In the genomic region with DNA sequence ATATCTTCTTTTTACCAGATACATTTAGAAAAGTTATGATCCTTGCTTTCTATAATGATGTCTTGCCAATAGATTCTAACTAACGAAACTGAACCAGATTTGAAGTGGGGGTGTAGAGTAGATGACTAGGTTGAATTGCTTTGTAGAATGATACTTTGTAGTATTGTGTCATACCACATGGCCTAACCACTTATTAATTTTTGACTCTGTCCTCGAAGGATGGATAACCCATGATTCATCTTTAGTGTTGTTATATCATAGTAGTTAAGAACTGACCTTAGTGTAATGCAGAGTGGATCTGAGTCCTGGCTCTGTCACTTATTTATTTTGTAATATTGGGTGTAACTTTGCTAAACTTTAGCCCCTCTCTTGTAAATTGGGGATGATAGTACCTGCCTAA, we compare ENCODE assay signal across 10 cellular contexts. TPM values are rescaled to one million over a fixed set of nuclear protein-coding genes. Genes with fewer than 3 reads are reported as not detected.
DNase-seq lines count a peak whose midpoint lies in the region; ATAC-seq, FAIRE-seq and TF ChIP-seq lines count a peak whose summit lies in the region.
"Had no signal": no experiment of that assay in that cellular context is flagged by ENCODE, and none has a peak within 500 bp of the region (broad histone marks: within the 10 kb centered on the region; RNA-seq: fewer than 3 reads in every experiment).

No MANE protein-coding gene starts in this region.

- FAIRE-seq in HTR-8/SVneo (lab: Jason Lieb, UNC), result peak; percentile 75

- H3K4me3 ChIP-seq in DND-41 (ENCODE audit: low read depth in 1 of 2, low read length in 2 of 2) (peak overlapping the region in 1 of 2 experiments; percentile 1; a peak in 1 of 4 replicates), mammary epithelial cell (replicated peaks in 1 of 3; ENCODE audit: insufficient read depth in 1 of 3, low read depth in 2 of 3, low read length in 3 of 3) (no peak overlapping the region), osteoblast (ENCODE audit: insufficient read depth, low read length) (no peak overlapping the region)

- H3K9ac ChIP-seq in DND-41 (ENCODE audit: low read depth, low read length) (no peak overlapping the region), mammary epithelial cell (ENCODE audit: insufficient read depth, low read length) (no peak overlapping the region)

- in situ Hi-C loops in mammary epithelial cell (cut with MboI; ENCODE audit: low sequenced_read_pairs in 2 of 2) (no loop called here), GM13976 (cut with MboI; ENCODE audit: low sequenced_read_pairs, unreplicated experiment) (no loop called here)

- H4K20me1 ChIP-seq in DND-41 (ENCODE audit: insufficient read depth, low read length) (peaks cover 79% of the 10 kb centered on the region), mammary epithelial cell (ENCODE audit: insufficient read depth, low read length) (peaks cover 6% of the 10 kb centered on the region), osteoblast (ENCODE audit: insufficient read depth, low read length) (peaks cover 55% of the 10 kb centered on the region)

- ATAC-seq in DND-41 (ENCODE audit: insufficient read depth, low read depth) (no peak), HG03469 (IDR thresholded peaks at IDR 0.05; ENCODE audit: unreplicated experiment) (no peak)

- no peak overlapping the region for H3K27ac ChIP-seq in DND-41 (ENCODE audit: low read length)
- H3K27ac ChIP-seq in mammary epithelial cell (ENCODE audit: insufficient read depth, low read depth, low read length), result peak overlapping the region; percentile 25
- H3K27ac ChIP-seq in osteoblast (ENCODE audit: low read depth, low read length), result peak overlapping the region; percentile 30
- H3K27ac ChIP-seq: neutrophil had no signal

- TF ChIP-seq CTCF in DND-41 (IDR thresholded peaks at IDR 0.05; ENCODE audit: borderline replicate concordance, extremely low read depth, low read length, poor library complexity, severe bottlenecking) (no peak), mammary epithelial cell (conservative IDR thresholded peaks at IDR 0.05 in 1 of 2, IDR thresholded peaks at IDR 0.05 in 1 of 2; ENCODE audit: extremely low read depth in 1 of 2, insufficient read depth in 1 of 2, low read depth in 1 of 2, low read length in 2 of 2) (no peak), osteoblast (IDR thresholded peaks at IDR 0.05; ENCODE audit: extremely low read depth, low read depth, low read length) (no peak), GM13976 (IDR thresholded peaks at IDR 0.05; ENCODE audit: borderline replicate concordance, control extremely low read depth, extremely low read depth, insufficient read depth, missing control alignments) (no peak)

- 33% methylated on average over 2 of the region's 2 CpGs for WGBS in mammary epithelial cell (ENCODE audit: low coverage, missing lambda C conversion rate)

- H3K36me3 ChIP-seq in DND-41 (ENCODE audit: insufficient read depth, low read length) (peaks cover 18% of the 10 kb centered on the region), mammary epithelial cell (ENCODE audit: insufficient read depth, low read length) (no peaks in the 10 kb centered on the region), osteoblast (ENCODE audit: insufficient read depth, low read length) (no peaks in the 10 kb centered on the region)
- H3K36me3 ChIP-seq: neutrophil had no signal

- H2AFZ ChIP-seq in DND-41 (ENCODE audit: low read depth, low read length), result no peak overlapping the region
- H2AFZ ChIP-seq in mammary epithelial cell (ENCODE audit: low read depth, low read length), result no peak overlapping the region
- no peak overlapping the region for H2AFZ ChIP-seq in osteoblast (ENCODE audit: low read length)

- H3K79me2 ChIP-seq in DND-41 (ENCODE audit: insufficient read depth, low read length) (peaks cover 95% of the 10 kb centered on the region), mammary epithelial cell (ENCODE audit: insufficient read depth, low read length) (peaks cover 85% of the 10 kb centered on the region), osteoblast (ENCODE audit: insufficient read depth, low read length) (peaks cover 87% of the 10 kb centered on the region)

- peak overlapping the region; percentile 89; the same call in 1 of the 2 replicates for H3K4me2 ChIP-seq in DND-41 (ENCODE audit: insufficient read depth, low read length)
- H3K4me2 ChIP-seq in mammary epithelial cell (ENCODE audit: insufficient read depth, low read depth, low read length), result peak overlapping the region; percentile 61
- peak overlapping the region; percentile 54 for H3K4me2 ChIP-seq in osteoblast (ENCODE audit: insufficient read depth, low read length)

- H3K9me3 ChIP-seq in DND-41 (ENCODE audit: insufficient read depth, low read length, severe bottlenecking) (no peaks in the 10 kb centered on the region), mammary epithelial cell (replicated peaks; ENCODE audit: insufficient read depth, low read length) (no peaks in the 10 kb centered on the region), osteoblast (ENCODE audit: low read depth, low read length) (no peaks in the 10 kb centered on the region)
- H3K9me3 ChIP-seq: neutrophil had no signal

- CTCF ChIA-PET in mammary epithelial cell (lab: Charles Lee; ENCODE audit: low non-redundant PET), result no interaction called here

- H3K27me3 ChIP-seq in DND-41 (ENCODE audit: insufficient read depth, low read length, poor library complexity) (no peaks in the 10 kb centered on the region), mammary epithelial cell (ENCODE audit: insufficient read depth, low read length) (no peaks in the 10 kb centered on the region), osteoblast (ENCODE audit: insufficient read depth, low read length) (no peaks in the 10 kb centered on the region)
- H3K27me3 ChIP-seq: neutrophil had no signal

- DNase-seq in DND-41, result no peak
- DNase-seq in HTR-8/SVneo (ENCODE audit: insufficient read length, low spot score), result no peak
- peak; percentile 84 for DNase-seq in mammary epithelial cell
- DNase-seq in osteoblast (ENCODE audit: insufficient read length, low spot score, missing footprints), result peak; percentile 68
- DNase-seq in D341Med (ENCODE audit: low spot score), result no peak
- DNase-seq in GM13976 (ENCODE audit: low spot score), result no peak
- DNase-seq: glutamatergic neuron, NCI-H1417 had no signal

- intact Hi-C loops in mammary epithelial cell (cut with micrococcal nuclease), result no loop called here

- peaks cover 59% of the 10 kb centered on the region for H3K4me1 ChIP-seq in DND-41 (ENCODE audit: insufficient read depth, low read length)
- H3K4me1 ChIP-seq in mammary epithelial cell (ENCODE audit: insufficient read depth, low read length), result peaks cover 20% of the 10 kb centered on the region
- peaks cover 36% of the 10 kb centered on the region for H3K4me1 ChIP-seq in osteoblast (ENCODE audit: insufficient read depth, low read length)

- dilution Hi-C loops in mammary epithelial cell (cut with HindIII; ENCODE audit: low sequenced_read_pairs), result no loop called here

- no TSS peak for BruUV-seq in mammary epithelial cell (replicated peaks; lab: Mats Ljungman, UMichigan)

RNA-seq across cellular contexts. Expression of gene PHF3, which starts 4.5 kb away (rescaled TPM):
- total RNA-seq in mammary epithelial cell (10 to 100 TPM; 35.2 to 41.5 TPM), osteoblast (75.7 and 76.7 TPM in 2 replicates)
- polyA plus RNA-seq in mammary epithelial cell, result 8.3 TPM
- polyA minus RNA-seq in mammary epithelial cell, result 19.4 TPM

Comparison
In these comparisons a context has a peak if more than half of its experiments do, and no peak if none do; other contexts are left out.
1. DNase-seq: peak in mammary epithelial cell (single experiment) and osteoblast (single experiment); none in DND-41 (single experiment), HTR-8/SVneo (single experiment), D341Med (single experiment) and GM13976 (single experiment).
2. Peak in every context shown above with its lines, with median percentiles within 50 percentile points of each other: H3K4me2 ChIP-seq.